In the genomic region with DNA sequence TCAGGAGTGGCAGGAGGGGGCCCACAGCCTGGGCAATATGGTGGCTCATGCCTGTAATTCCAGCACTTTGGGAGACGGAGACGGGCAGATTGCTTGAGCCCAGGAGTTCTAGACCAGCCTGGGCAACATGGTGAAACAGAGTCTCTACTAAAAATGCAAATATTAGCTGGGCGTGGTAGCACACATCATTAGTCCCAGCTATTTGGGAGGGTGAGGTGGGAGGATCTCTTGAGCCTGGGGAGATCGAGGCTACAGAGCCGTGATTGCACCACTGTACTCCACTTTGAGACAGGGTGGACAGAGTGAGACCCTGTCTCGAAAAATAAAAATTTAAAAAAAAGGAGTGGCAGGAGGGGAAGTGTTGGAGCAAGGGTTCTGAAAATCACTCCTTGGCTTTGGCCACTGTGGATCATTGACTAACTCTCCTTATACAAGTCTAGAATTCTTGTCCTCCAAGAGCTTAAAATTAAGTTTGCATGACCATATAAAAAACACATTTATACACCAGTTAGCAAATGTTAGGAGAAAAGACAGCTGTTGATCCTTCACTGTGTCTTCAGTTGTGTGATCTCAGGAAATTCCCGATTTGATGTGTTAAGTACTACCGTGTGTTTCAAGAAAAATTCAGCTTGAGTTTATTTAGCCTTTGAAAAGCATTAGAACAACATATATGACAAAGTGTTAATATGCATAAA, we compare ENCODE assay signal across 1 cellular context.
TF ChIP-seq lines count a peak whose summit lies in the region.

No MANE protein-coding gene starts in this region.

TF ChIP-seq in WTC11, 78 proteins besides CTCF, POLR2A, EP300 and RAD21 (continued from another document):
- TF ChIP-seq ZSCAN18 (CRISPR knock-in tag; IDR thresholded peaks at IDR 0.05) (no peak), CBFB (CRISPR knock-in tag; IDR thresholded peaks at IDR 0.05; ENCODE audit: low read depth) (no peak), ZNF423 (CRISPR knock-in tag; IDR thresholded peaks at IDR 0.05) (no peak)
- TF ChIP-seq, protein P1, sequence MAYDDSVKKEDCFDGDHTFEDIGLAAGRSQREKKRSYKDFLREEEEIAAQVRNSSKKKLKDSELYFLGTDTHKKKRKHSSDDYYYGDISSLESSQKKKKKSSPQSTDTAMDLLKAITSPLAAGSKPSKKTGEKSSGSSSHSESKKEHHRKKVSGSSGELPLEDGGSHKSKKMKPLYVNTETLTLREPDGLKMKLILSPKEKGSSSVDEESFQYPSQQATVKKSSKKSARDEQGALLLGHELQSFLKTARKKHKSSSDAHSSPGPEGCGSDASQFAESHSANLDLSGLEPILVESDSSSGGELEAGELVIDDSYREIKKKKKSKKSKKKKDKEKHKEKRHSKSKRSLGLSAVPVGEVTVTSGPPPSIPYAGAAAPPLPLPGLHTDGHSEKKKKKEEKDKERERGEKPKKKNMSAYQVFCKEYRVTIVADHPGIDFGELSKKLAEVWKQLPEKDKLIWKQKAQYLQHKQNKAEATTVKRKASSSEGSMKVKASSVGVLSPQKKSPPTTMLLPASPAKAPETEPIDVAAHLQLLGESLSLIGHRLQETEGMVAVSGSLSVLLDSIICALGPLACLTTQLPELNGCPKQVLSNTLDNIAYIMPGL (CRISPR knock-in tag; IDR thresholded peaks at IDR 0.05) = no peak
